Comparison of ENCODE assay signal across 8 cellular contexts in the genomic region with DNA sequence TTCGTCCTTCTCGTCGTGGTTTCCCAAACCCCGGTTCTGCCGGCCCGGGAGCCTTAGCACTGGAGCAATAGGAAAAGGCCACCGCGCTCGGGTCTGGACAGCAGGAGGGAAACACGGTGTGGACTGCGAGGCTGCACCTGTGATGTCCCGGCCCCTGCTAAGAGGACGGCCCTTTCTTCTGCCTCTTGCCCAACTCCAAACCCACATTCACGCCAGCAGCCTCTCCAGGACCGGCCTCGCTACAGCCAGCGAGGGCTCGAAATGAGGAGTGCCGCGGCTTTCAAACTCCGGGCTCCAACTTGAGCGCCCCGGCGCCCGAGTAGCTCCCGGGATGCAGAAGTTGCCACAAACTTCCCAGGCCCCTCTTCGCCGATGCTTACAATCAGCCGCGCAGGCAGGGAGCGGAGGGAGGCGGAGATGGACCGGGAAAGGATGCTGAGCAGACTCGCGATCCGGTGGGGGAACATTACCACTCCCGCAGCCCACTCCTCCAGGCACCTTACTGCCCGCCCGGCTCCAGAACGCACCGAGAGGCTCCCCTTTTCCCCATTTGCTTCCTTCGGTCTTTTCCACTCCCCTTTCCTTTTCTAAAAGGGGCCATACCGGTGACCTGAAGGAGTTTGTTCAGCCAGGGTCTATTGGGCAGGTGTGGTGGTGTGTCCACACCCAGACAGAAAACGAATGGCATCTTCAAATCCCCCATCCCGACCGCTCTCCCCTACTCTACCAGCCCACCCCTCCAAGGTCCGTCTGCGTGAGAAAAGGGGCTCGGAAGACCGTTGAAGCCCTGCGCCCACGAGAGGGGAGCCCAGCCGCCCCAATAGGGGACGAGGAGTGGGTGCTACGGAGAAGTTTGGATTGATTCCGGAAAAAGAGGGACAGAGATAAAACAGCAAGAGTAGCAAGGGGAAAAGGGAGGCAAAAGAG. TPM values are rescaled to one million over a fixed set of nuclear protein-coding genes. Genes with fewer than 3 reads are reported as not detected.
DNase-seq lines count a peak whose midpoint lies in the region; ATAC-seq and TF ChIP-seq lines count a peak whose summit lies in the region.

No MANE protein-coding gene starts in this region.

- POLR2A ChIA-PET in naive thymus-derived CD4-positive, alpha-beta T cell (lab: Charles Lee): interaction anchor here (0.6 to 9.9 kb wide), 19 partner anchors 13 to 314 kb away, joined by 3 to 159 read pairs (median 6); partner anchors contain the start of gene SATB1
- POLR2A ChIA-PET in RWPE1 (lab: Yijun Ruan, JAX; ENCODE audit: low non-redundant PET): no interaction called here

- peak overlapping the region; percentile 97 for H3K27ac ChIP-seq in naive thymus-derived CD4-positive, alpha-beta T cell (ENCODE audit: low read depth, low read length)
- H3K27ac ChIP-seq in upper lobe of left lung (peak overlapping the region in 3 of 4 donors; percentile 33 to 82 (median 62)), RWPE1 (no peak overlapping the region)

- H3K4me1 Mint-ChIP-seq in naive thymus-derived CD4-positive, alpha-beta T cell: peaks cover 27 to 52% (median 40%) of the 10 kb centered on the region in 7 donors

- peak; percentile 13 for DNase-seq in NCI-H2171 treated with DMSO at 0.1 percent for 48 hours (lab: John Stamatoyannopoulos, UW)
- DNase-seq in NCI-H2171 (lab: John Stamatoyannopoulos, UW): no peak
- peak; percentile 46 to 50 for DNase-seq in activated CD4-positive, alpha-beta T cell treated with anti-CD3 and anti-CD28 coated beads, Interleukin-2, amount 50 U/mL, for 48 hours
- DNase-seq in naive thymus-derived CD4-positive, alpha-beta T cell: peak in 2 of 9 donors; percentile 31 to 51
- peak; percentile 48 to 80 for DNase-seq in upper lobe of left lung
- no peak for DNase-seq in middle frontal gyrus (ENCODE audit: extremely low spot score, low spot score)
- no peak for DNase-seq in RWPE1 (ENCODE audit: low spot score)

- no peaks in the 10 kb centered on the region for H3K27me3 ChIP-seq in naive thymus-derived CD4-positive, alpha-beta T cell (ENCODE audit: control insufficient read depth in 2 of 2, insufficient read depth in 2 of 2, low read length in 2 of 2)
- peaks cover 0 to 8% (median 0%) of the 10 kb centered on the region in 4 donors for H3K27me3 ChIP-seq in upper lobe of left lung

- WGBS in upper lobe of left lung, 2 donors: 2 to 3% methylated on average over 35 to 55 of the region's 56 CpGs

- peak overlapping the region; percentile 99 for H3K4me3 ChIP-seq in naive thymus-derived CD4-positive, alpha-beta T cell (ENCODE audit: low read length)
- peak overlapping the region; percentile 44 to 65 (median 59) for H3K4me3 ChIP-seq in upper lobe of left lung

- peaks cover 0 to 4% (median 0%) of the 10 kb centered on the region in 3 experiments for H3K9me3 ChIP-seq in naive thymus-derived CD4-positive, alpha-beta T cell (ENCODE audit: control insufficient read depth in 2 of 3, low read length in 3 of 3)
- H3K9me3 ChIP-seq in upper lobe of left lung: peaks cover 0 to 6% (median under 1%) of the 10 kb centered on the region in 4 donors

- peaks cover 0 to 11% (median 3%) of the 10 kb centered on the region in 11 donors for H3K9me3 Mint-ChIP-seq in naive thymus-derived CD4-positive, alpha-beta T cell

- intact Hi-C loops in naive thymus-derived CD4-positive, alpha-beta T cell (cut with micrococcal nuclease): loop anchor here (1.0 to 10.0 kb wide), 6 partner anchors 8 to 1501 kb away; partner anchors contain the start of gene RAB5A (in 1 of the 2)

- H3K4me3 Mint-ChIP-seq in naive thymus-derived CD4-positive, alpha-beta T cell: peak overlapping the region; percentile 91 to 100 (median 96)

- peaks cover under 1 to 57% (median 25%) of the 10 kb centered on the region in 5 donors for H3K36me3 Mint-ChIP-seq in naive thymus-derived CD4-positive, alpha-beta T cell

- no peaks in the 10 kb centered on the region for H3K27me3 Mint-ChIP-seq in naive thymus-derived CD4-positive, alpha-beta T cell

- peaks cover 11 to 19% of the 10 kb centered on the region in 2 donors for H3K4me1 ChIP-seq in naive thymus-derived CD4-positive, alpha-beta T cell (ENCODE audit: control insufficient read depth in 2 of 2, insufficient read depth in 2 of 2, low read length in 2 of 2)
- peaks cover 18 to 23% (median 21%) of the 10 kb centered on the region in 4 donors for H3K4me1 ChIP-seq in upper lobe of left lung

- TF ChIP-seq EP300 in upper lobe of left lung (IDR thresholded peaks at IDR 0.05): no peak

- no peak for TF ChIP-seq CTCF in upper lobe of left lung (IDR thresholded peaks at IDR 0.05)
- no peak for TF ChIP-seq CTCF in RWPE1 (conservative IDR thresholded peaks at IDR 0.05; ENCODE audit: low read depth)

- no peak for TF ChIP-seq POLR2A in upper lobe of left lung (IDR thresholded peaks at IDR 0.05)

- H3K36me3 ChIP-seq in naive thymus-derived CD4-positive, alpha-beta T cell (ENCODE audit: control insufficient read depth in 2 of 3, insufficient read depth in 3 of 3, low read length in 3 of 3): peaks cover 0 to 16% (median 0%) of the 10 kb centered on the region in 3 experiments
- no peaks in the 10 kb centered on the region for H3K36me3 ChIP-seq in upper lobe of left lung

- CTCF ChIA-PET in naive thymus-derived CD4-positive, alpha-beta T cell (lab: Charles Lee): interaction anchor here (0.6 to 1.4 kb wide), 6 partner anchors 13 to 546 kb away, joined by 3 to 6 read pairs (median 3); no protein-coding TSS in a partner anchor
- CTCF ChIA-PET in RWPE1 (lab: Yijun Ruan, JAX): no interaction called here

- peak overlapping the region; percentile 87 to 98 (median 95) for H3K27ac Mint-ChIP-seq in naive thymus-derived CD4-positive, alpha-beta T cell

- ATAC-seq in esophagus mucosa (peak; percentile 12), upper lobe of left lung (ENCODE audit: low FRiP score in 2 of 2) (peak; percentile 22 to 72)
- no peak for ATAC-seq in naive thymus-derived CD4-positive, alpha-beta T cell

RNA-seq across cellular contexts. Expression of gene SATB1, which starts 18.8 kb away (rescaled TPM):
- total RNA-seq in esophagus mucosa: 7.9 TPM
- 100 to 1,000 TPM; 258 to 482 (median 451) TPM for total RNA-seq in naive thymus-derived CD4-positive, alpha-beta T cell
- 100 to 1,000 TPM; 286 to 389 TPM for polyA plus RNA-seq in naive thymus-derived CD4-positive, alpha-beta T cell
- 10 to 100 TPM; 25.4 to 80.7 (median 45.0) TPM for total RNA-seq in upper lobe of left lung

Comparison
In these comparisons a context has a peak if more than half of its experiments do, and no peak if none do; other contexts are left out.
1. DNase-seq: peak in NCI-H2171 treated with DMSO at 0.1 percent for 48 hours (single experiment), activated CD4-positive, alpha-beta T cell treated with anti-CD3 and anti-CD28 coated beads, Interleukin-2, amount 50 U/mL, for 48 hours (2 of 2) and upper lobe of left lung (2 of 2); none in NCI-H2171 (single experiment), middle frontal gyrus (single experiment) and RWPE1 (single experiment).